In the genomic region with DNA sequence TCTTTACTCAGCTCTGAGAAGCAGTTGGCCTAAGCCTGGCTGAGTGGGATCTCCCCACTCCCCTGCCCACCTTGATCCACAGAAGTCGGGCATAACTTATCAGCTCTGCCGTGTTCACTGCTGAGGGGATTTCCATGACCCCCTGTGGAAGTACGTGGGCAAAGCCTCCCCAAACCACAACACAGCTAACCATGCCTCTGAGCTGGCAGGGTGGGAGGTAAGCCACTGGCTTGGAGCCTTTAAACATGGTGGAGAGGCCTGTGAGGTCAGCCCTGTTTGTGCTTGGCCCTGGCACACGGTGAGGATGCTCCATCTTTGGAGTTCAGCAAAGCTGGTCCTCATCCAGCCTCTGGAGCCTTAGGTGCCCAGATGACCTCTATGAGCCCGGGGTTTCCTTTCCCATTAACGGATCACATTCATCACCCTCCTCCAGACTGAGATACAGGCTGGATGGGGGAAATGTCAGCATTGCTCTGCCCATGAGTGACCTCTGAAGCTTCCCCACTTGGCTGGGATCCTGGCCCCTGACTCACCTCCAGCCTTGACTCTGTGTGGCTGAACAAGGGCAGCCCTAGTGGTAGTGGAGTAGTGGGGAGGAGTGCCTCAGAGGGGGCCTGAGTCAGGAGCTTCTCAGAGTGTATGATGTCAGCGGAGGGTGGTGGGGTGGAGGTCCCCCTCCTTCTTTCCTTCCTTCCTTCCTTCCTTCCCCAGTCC, we compare ENCODE assay signal across 9 cellular contexts. TPM values are rescaled to one million over a fixed set of nuclear protein-coding genes. Genes with fewer than 3 reads are reported as not detected.
DNase-seq lines count a peak whose midpoint lies in the region; ATAC-seq lines count a peak whose summit lies in the region.
"Had no signal": no experiment of that assay in that cellular context is flagged by ENCODE, and none has a peak within 500 bp of the region (broad histone marks: within the 10 kb centered on the region; RNA-seq: fewer than 3 reads in every experiment).

No MANE protein-coding gene starts in this region.

- no peaks in the 10 kb centered on the region for H3K27me3 Mint-ChIP-seq in activated naive CD8-positive, alpha-beta T cell treated with anti-CD3 and anti-CD28 coated beads, Interleukin-2, amount 10 ng/mL, durations not matched to agents 7 days and 5 days
- H3K27me3 Mint-ChIP-seq: CD4-positive, alpha-beta T cell had no signal

- H3K4me3 Mint-ChIP-seq in activated naive CD8-positive, alpha-beta T cell treated with anti-CD3 and anti-CD28 coated beads, Interleukin-2, amount 10 ng/mL, durations not matched to agents 7 days and 5 days, result no peak overlapping the region
- H3K4me3 Mint-ChIP-seq: CD4-positive, alpha-beta T cell had no signal

- DNase-seq in activated CD8-positive, alpha-beta memory T cell treated with anti-CD3 and anti-CD28 coated beads for 24 hours, result peak; percentile 65
- no peak for DNase-seq in activated CD8-positive, alpha-beta memory T cell treated with anti-CD3 and anti-CD28 coated beads, Interleukin-2, amount 50 U/mL, for 48 hours
- DNase-seq in activated naive CD8-positive, alpha-beta T cell treated with anti-CD3 and anti-CD28 coated beads, Interleukin-2, amount 10 ng/mL, durations not matched to agents 7 days and 5 days, result no peak
- DNase-seq in kidney glomerular epithelial cell (lab: John Stamatoyannopoulos, UW) (peak; percentile 93), stromal cell of bone marrow (ENCODE audit: low read depth) (peak; percentile 97), NCI-H748 (lab: John Stamatoyannopoulos, UW; ENCODE audit: unreplicated experiment) (no peak), cortex of kidney (lab: John Stamatoyannopoulos, UW) (no peak), AML-193 (lab: John Stamatoyannopoulos, UW) (no peak)
- DNase-seq: CD4-positive, alpha-beta T cell had no signal

- no peaks in the 10 kb centered on the region for H3K9me3 Mint-ChIP-seq in activated naive CD8-positive, alpha-beta T cell treated with anti-CD3 and anti-CD28 coated beads, Interleukin-2, amount 10 ng/mL, durations not matched to agents 7 days and 5 days
- H3K9me3 Mint-ChIP-seq: CD4-positive, alpha-beta T cell had no signal

- ATAC-seq in activated naive CD8-positive, alpha-beta T cell treated with anti-CD3 and anti-CD28 coated beads, Interleukin-2, amount 10 ng/mL, durations not matched to agents 7 days and 5 days (ENCODE audit: low read depth), result no peak

- peaks cover 12% of the 10 kb centered on the region for H3K4me1 Mint-ChIP-seq in activated naive CD8-positive, alpha-beta T cell treated with anti-CD3 and anti-CD28 coated beads, Interleukin-2, amount 10 ng/mL, durations not matched to agents 7 days and 5 days

- no peaks in the 10 kb centered on the region for H3K36me3 Mint-ChIP-seq in activated naive CD8-positive, alpha-beta T cell treated with anti-CD3 and anti-CD28 coated beads, Interleukin-2, amount 10 ng/mL, durations not matched to agents 7 days and 5 days

- POLR2A ChIA-PET in activated naive CD8-positive, alpha-beta T cell treated with anti-CD3 and anti-CD28 coated beads, Interleukin-2, amount 10 ng/mL, durations not matched to agents 7 days and 5 days (lab: Charles Lee), result no interaction called here

- peak overlapping the region; percentile 35 for H3K27ac Mint-ChIP-seq in activated naive CD8-positive, alpha-beta T cell treated with anti-CD3 and anti-CD28 coated beads, Interleukin-2, amount 10 ng/mL, durations not matched to agents 7 days and 5 days
- H3K27ac Mint-ChIP-seq: CD4-positive, alpha-beta T cell had no signal

RNA-seq across cellular contexts. Expression of a gene that starts 6.2 kb away (rescaled TPM):
- total RNA-seq in activated naive CD8-positive, alpha-beta T cell treated with anti-CD3 and anti-CD28 coated beads, Interleukin-2, amount 10 ng/mL, durations not matched to agents 7 days and 5 days, result under 1 TPM in 1 of 2 experiments, not detected in 1; 0.64 TPM
- total RNA-seq: CD4-positive, alpha-beta T cell had no signal

RNA-seq across cellular contexts. Expression of a gene that starts 30.5 kb away (rescaled TPM):
- under 1 TPM in 1 of 2 experiments, not detected in 1; 0.14 TPM for total RNA-seq in activated naive CD8-positive, alpha-beta T cell treated with anti-CD3 and anti-CD28 coated beads, Interleukin-2, amount 10 ng/mL, durations not matched to agents 7 days and 5 days

RNA-seq across cellular contexts. Expression of a gene that starts 36.1 kb away (rescaled TPM):
- 10 to 100 TPM; 10.1 to 10.7 TPM for total RNA-seq in activated naive CD8-positive, alpha-beta T cell treated with anti-CD3 and anti-CD28 coated beads, Interleukin-2, amount 10 ng/mL, durations not matched to agents 7 days and 5 days
- total RNA-seq: CD4-positive, alpha-beta T cell had no signal

Comparison
In these comparisons a context has a peak if more than half of its experiments do, and no peak if none do; other contexts are left out.
1. DNase-seq: peak in activated CD8-positive, alpha-beta memory T cell treated with anti-CD3 and anti-CD28 coated beads for 24 hours (single experiment), kidney glomerular epithelial cell (single experiment) and stromal cell of bone marrow (single experiment); none in activated CD8-positive, alpha-beta memory T cell treated with anti-CD3 and anti-CD28 coated beads, Interleukin-2, amount 50 U/mL, for 48 hours (single experiment), activated naive CD8-positive, alpha-beta T cell treated with anti-CD3 and anti-CD28 coated beads, Interleukin-2, amount 10 ng/mL, durations not matched to agents 7 days and 5 days (single experiment), NCI-H748 (single experiment), cortex of kidney (single experiment) and AML-193 (0 of 2).